11 cellular contexts compared by ENCODE assay signal in the genomic region with DNA sequence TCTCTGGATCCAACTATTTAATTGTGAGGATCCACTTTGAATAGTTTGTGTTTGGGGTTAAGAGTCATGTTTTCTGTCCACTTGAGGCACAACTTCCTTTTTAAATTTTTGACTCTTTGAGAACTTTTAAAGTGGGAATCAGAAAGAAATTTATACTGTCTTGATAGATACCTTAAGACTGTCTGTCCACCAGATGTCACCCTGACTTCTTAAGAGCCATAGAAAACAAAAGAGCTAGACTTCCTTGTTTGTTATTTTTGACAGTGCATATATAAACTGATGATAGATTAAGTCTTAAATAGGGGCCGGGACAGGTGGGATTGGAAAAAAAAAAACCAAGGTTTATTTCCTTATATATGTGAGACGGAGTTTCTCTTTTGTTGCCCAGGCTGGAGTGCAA. TPM values are rescaled to one million over a fixed set of nuclear protein-coding genes. Genes with fewer than 3 reads are reported as not detected.
DNase-seq lines count a peak whose midpoint lies in the region; ATAC-seq and TF ChIP-seq lines count a peak whose summit lies in the region.
"Had no signal": no experiment of that assay in that cellular context is flagged by ENCODE, and none has a peak within 500 bp of the region (broad histone marks: within the 10 kb centered on the region; RNA-seq: fewer than 3 reads in every experiment).

No MANE protein-coding gene starts in this region.

- no peak overlapping the region for H3K27ac Mint-ChIP-seq in natural killer cell treated with Interleukin-12 subunit alpha and Interleukin-12 subunit beta and Interleukin-15 and Interleukin-18, amount 100 ng/mL, for 72 hours
- H3K27ac Mint-ChIP-seq: activated naive CD4-positive, alpha-beta T cell treated with anti-CD3 and anti-CD28 coated beads, Interleukin-2, amount 50 U/mL, for 24 hours; IgD-negative memory B cell; mesothelial cell of epicardium had no signal

- H3K9ac ChIP-seq in smooth muscle cell (ENCODE audit: low read depth) = no peak overlapping the region

- no peak overlapping the region for H3K4me2 ChIP-seq in smooth muscle cell

- H3K27ac ChIP-seq in smooth muscle cell (ENCODE audit: low read depth) = no peak overlapping the region

- ATAC-seq in HG02884 (IDR thresholded peaks at IDR 0.05; ENCODE audit: unreplicated experiment) = no peak
- no peak for ATAC-seq in natural killer cell treated with Interleukin-12 subunit alpha and Interleukin-12 subunit beta and Interleukin-15 and Interleukin-18, amount 100 ng/mL, for 72 hours
- ATAC-seq in GM18519 (IDR thresholded peaks at IDR 0.05; ENCODE audit: low FRiP score, unreplicated experiment) = no peak

- WGBS in smooth muscle cell (ENCODE audit: low lambda C conversion rate) = 43% methylated on average over 2 of the region's 2 CpGs

- no peaks in the 10 kb centered on the region for H3K27me3 Mint-ChIP-seq in natural killer cell treated with Interleukin-12 subunit alpha and Interleukin-12 subunit beta and Interleukin-15 and Interleukin-18, amount 100 ng/mL, for 72 hours
- H3K27me3 Mint-ChIP-seq: IgD-negative memory B cell had no signal

- H3K27me3 ChIP-seq in smooth muscle cell (ENCODE audit: low read depth) = no peaks in the 10 kb centered on the region

- no peaks in the 10 kb centered on the region for H3K9me3 ChIP-seq in smooth muscle cell (replicated peaks; ENCODE audit: low read depth)

- H3K36me3 ChIP-seq in smooth muscle cell (ENCODE audit: low read depth) = no peaks in the 10 kb centered on the region

- no peaks in the 10 kb centered on the region for H3K4me1 ChIP-seq in smooth muscle cell (ENCODE audit: low read depth)

- H3F3A ChIP-seq in smooth muscle cell (ENCODE audit: low read depth) = no peaks in the 10 kb centered on the region

- no peaks in the 10 kb centered on the region for H3K9me3 Mint-ChIP-seq in natural killer cell treated with Interleukin-12 subunit alpha and Interleukin-12 subunit beta and Interleukin-15 and Interleukin-18, amount 100 ng/mL, for 72 hours
- H3K9me3 Mint-ChIP-seq: activated naive CD4-positive, alpha-beta T cell treated with anti-CD3 and anti-CD28 coated beads, Interleukin-2, amount 50 U/mL, for 24 hours; mesothelial cell of epicardium had no signal

- no peak overlapping the region for H3K4me3 Mint-ChIP-seq in natural killer cell treated with Interleukin-12 subunit alpha and Interleukin-12 subunit beta and Interleukin-15 and Interleukin-18, amount 100 ng/mL, for 72 hours
- H3K4me3 Mint-ChIP-seq: activated naive CD4-positive, alpha-beta T cell treated with anti-CD3 and anti-CD28 coated beads, Interleukin-2, amount 50 U/mL, for 24 hours; IgD-negative memory B cell; mesothelial cell of epicardium had no signal

- H3K79me2 ChIP-seq in smooth muscle cell (ENCODE audit: low read depth) = no peaks in the 10 kb centered on the region

- TF ChIP-seq CTCF in smooth muscle cell (IDR thresholded peaks at IDR 0.05; ENCODE audit: borderline replicate concordance, insufficient read depth, poor library complexity, severe bottlenecking) = peak; percentile 37

- DNase-seq in SHP77 (lab: John Stamatoyannopoulos, UW) = peak; percentile 12 to 33
- no peak for DNase-seq in SHP77 treated with DMSO at 0.1 percent for 48 hours (lab: John Stamatoyannopoulos, UW)
- peak; percentile 21 for DNase-seq in NCI-H446 treated with DMSO at 0.1 percent for 48 hours (lab: John Stamatoyannopoulos, UW)
- DNase-seq in dermis blood vessel endothelial cell = peak; percentile 1
- DNase-seq in smooth muscle cell (lab: John Stamatoyannopoulos, UW; ENCODE audit: unreplicated experiment) = no peak
- no peak for DNase-seq in natural killer cell treated with Interleukin-12 subunit alpha and Interleukin-12 subunit beta and Interleukin-15 and Interleukin-18, amount 100 ng/mL, for 72 hours (ENCODE audit: low spot score)

- H3K4me1 Mint-ChIP-seq in natural killer cell treated with Interleukin-12 subunit alpha and Interleukin-12 subunit beta and Interleukin-15 and Interleukin-18, amount 100 ng/mL, for 72 hours (ENCODE audit: low read depth in 2 of 2) = no peaks in the 10 kb centered on the region
- H3K4me1 Mint-ChIP-seq: activated naive CD4-positive, alpha-beta T cell treated with anti-CD3 and anti-CD28 coated beads, Interleukin-2, amount 50 U/mL, for 24 hours; IgD-negative memory B cell had no signal

- no peak overlapping the region for H3K4me3 ChIP-seq in smooth muscle cell

- H2AFZ ChIP-seq in smooth muscle cell (ENCODE audit: low read depth) = no peak overlapping the region

- H4K20me1 ChIP-seq in smooth muscle cell (ENCODE audit: low read depth) = no peaks in the 10 kb centered on the region

- no peaks in the 10 kb centered on the region for H3K36me3 Mint-ChIP-seq in natural killer cell treated with Interleukin-12 subunit alpha and Interleukin-12 subunit beta and Interleukin-15 and Interleukin-18, amount 100 ng/mL, for 72 hours
- H3K36me3 Mint-ChIP-seq: activated naive CD4-positive, alpha-beta T cell treated with anti-CD3 and anti-CD28 coated beads, Interleukin-2, amount 50 U/mL, for 24 hours; mesothelial cell of epicardium had no signal

RNA-seq across cellular contexts. Expression of gene WDR72, which starts 52.1 kb away (rescaled TPM):
- total RNA-seq in dermis blood vessel endothelial cell (under 0.01 TPM in 1 of 2 replicates, not detected in the other), smooth muscle cell (2.7 and 3.3 TPM in 2 replicates)
- 1.3 and 2.3 TPM in 2 replicates for polyA plus RNA-seq in smooth muscle cell
- total RNA-seq in natural killer cell treated with Interleukin-12 subunit alpha and Interleukin-12 subunit beta and Interleukin-15 and Interleukin-18, amount 100 ng/mL, for 72 hours = not detected

Comparison
In these comparisons a context has a peak if more than half of its experiments do, and no peak if none do; other contexts are left out.
1. DNase-seq: peak in SHP77 (2 of 2), NCI-H446 treated with DMSO at 0.1 percent for 48 hours (single experiment) and dermis blood vessel endothelial cell (single experiment); none in SHP77 treated with DMSO at 0.1 percent for 48 hours (single experiment), smooth muscle cell (single experiment) and natural killer cell treated with Interleukin-12 subunit alpha and Interleukin-12 subunit beta and Interleukin-15 and Interleukin-18, amount 100 ng/mL, for 72 hours (single experiment).